In the genomic region with DNA sequence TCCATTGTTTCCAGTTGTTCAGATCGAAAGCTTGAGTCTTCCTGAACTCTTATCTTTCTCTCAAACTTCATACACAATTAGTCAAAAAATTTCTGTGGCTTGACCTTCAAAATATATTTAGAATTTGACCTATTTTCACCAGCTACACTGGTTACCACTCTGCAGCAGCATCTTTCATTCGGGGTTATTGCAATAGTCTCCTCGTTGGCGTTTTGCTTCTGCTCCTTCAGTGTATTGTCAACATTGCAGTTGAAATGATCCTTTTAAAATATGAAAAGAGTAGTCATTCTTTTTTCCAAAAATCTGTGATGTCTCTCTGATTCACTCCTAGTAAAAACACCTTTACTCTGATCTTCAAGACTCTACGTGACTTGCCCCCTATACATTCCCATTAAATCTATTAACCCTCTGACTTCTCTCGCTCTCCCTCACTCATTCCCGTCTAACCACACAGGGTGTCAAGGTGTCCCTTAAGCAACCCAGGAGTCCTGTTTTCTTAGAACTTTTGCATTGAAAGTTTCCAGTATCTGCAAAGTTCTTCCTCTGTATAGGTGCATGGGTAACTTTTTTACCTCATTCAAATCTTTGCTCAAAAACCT, we compare ENCODE assay signal across 19 cellular contexts.
"Had no signal": no experiment of that assay in that cellular context is flagged by ENCODE, and none has a peak within 500 bp of the region (broad histone marks: within the 10 kb centered on the region; RNA-seq: fewer than 3 reads in every experiment).

No MANE protein-coding gene starts in this region.

- H3K27ac Mint-ChIP-seq: dendritic cell treated with granulocyte-macrophage colony-stimulating factor and Interleukin-4, amounts not matched to agents 40 ng/mL and 50 ng/mL, for 4 days; immature natural killer cell; memory B cell; mesothelial cell of epicardium; natural killer cell; stimulated activated naive B cell treated with anti-CD40 and anti-IgM and Interleukin-4, amounts not matched to agents 10 μg/mL and 1 μg/mL and 100 μg/mL, for 72 hours had no signal

- H3K27me3 ChIP-seq: foreskin keratinocyte, spleen had no signal

- H3K4me1 ChIP-seq: foreskin keratinocyte, left ventricle myocardium inferior, lower lobe of right lung, spleen had no signal

- ATAC-seq: foreskin keratinocyte; left cardiac atrium; lower lobe of right lung; natural killer cell; sciatic nerve; stimulated activated naive B cell treated with anti-CD40 and anti-IgM and Interleukin-4, amounts not matched to agents 10 μg/mL and 1 μg/mL and 100 μg/mL, for 72 hours had no signal

- H3K4me3 Mint-ChIP-seq: dendritic cell treated with granulocyte-macrophage colony-stimulating factor and Interleukin-4, amounts not matched to agents 40 ng/mL and 50 ng/mL, for 4 days; immature natural killer cell; memory B cell; mesothelial cell of epicardium; natural killer cell; neural crest cell; stimulated activated naive B cell treated with anti-CD40 and anti-IgM and Interleukin-4, amounts not matched to agents 10 μg/mL and 1 μg/mL and 100 μg/mL, for 72 hours had no signal

- H3K4me3 ChIP-seq: left ventricle myocardium inferior, lower lobe of right lung, spleen had no signal

- H3K9me3 Mint-ChIP-seq: memory B cell, natural killer cell had no signal

- H3K27me3 Mint-ChIP-seq: dendritic cell treated with granulocyte-macrophage colony-stimulating factor and Interleukin-4, amounts not matched to agents 40 ng/mL and 50 ng/mL, for 4 days; memory B cell had no signal

- H3K27ac ChIP-seq: foreskin keratinocyte, left ventricle myocardium inferior, lower lobe of right lung, spleen had no signal

- H3K36me3 Mint-ChIP-seq: memory B cell; mesothelial cell of epicardium; natural killer cell; stimulated activated naive B cell treated with anti-CD40 and anti-IgM and Interleukin-4, amounts not matched to agents 10 μg/mL and 1 μg/mL and 100 μg/mL, for 72 hours had no signal

- H3K36me3 ChIP-seq: left ventricle myocardium inferior, lower lobe of right lung, spleen had no signal

- DNase-seq: erythroblast; foreskin keratinocyte; immature natural killer cell; left cardiac atrium; left ventricle myocardium inferior; lower lobe of right lung; natural killer cell; posterior cingulate gyrus; spleen; stimulated activated CD4-positive, alpha-beta T cell treated with anti-CD3 and anti-CD28 coated beads, Interleukin-15, amount 100 ng/mL, for 24 hours; stimulated activated CD4-positive, alpha-beta T cell treated with anti-CD3 and anti-CD28 coated beads, Interleukin-1b, Interleukin-23, amount 100 ng/mL, for 48 hours; stimulated activated CD4-positive, alpha-beta T cell treated with anti-CD3 and anti-CD28 coated beads, Interleukin-4, amount 100 ng/mL, for 24 hours; stimulated activated naive B cell treated with anti-CD40 and anti-IgM and Interleukin-4, amounts not matched to agents 10 μg/mL and 1 μg/mL and 100 μg/mL, for 72 hours; trophoblast cell had no signal

- H3K9me3 ChIP-seq: left ventricle myocardium inferior, lower lobe of right lung, spleen had no signal

- H3K4me1 Mint-ChIP-seq: immature natural killer cell, memory B cell, mesothelial cell of epicardium, neural crest cell had no signal
